In the genomic region with DNA sequence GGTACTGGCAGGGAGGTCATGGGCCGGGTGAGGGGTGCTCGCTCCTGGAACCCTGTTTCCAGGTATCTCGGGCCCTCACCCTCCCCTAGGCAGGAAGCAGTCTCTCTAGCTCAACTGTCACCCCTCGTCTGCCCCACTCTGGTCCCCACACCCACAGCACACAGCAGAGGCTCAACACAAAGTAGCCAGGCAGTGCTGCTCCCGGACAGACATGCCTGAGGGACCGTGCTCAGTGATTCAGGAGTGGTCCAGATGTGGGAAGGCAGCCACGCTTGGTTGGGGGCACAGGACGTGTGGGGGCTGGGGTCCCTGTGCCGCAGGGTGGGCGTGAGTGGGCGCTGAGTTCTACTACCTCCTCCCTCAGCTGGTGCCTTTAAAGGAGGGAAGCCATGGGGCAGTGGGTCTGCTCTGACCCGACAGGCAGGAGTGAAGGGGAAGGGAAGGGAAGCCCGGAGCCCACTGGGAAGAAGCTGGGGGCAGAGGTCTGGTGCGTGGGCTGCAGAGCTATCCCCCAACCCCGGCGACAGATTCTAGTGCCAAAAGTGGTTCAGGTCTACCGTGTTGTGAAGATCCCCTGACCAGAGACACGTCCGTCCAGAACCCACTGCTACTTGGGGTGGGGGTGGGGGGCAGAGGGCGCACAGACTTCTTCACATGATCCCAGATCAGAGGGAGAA, we compare ENCODE assay signal across 1 cellular context.
TF ChIP-seq lines count a peak whose summit lies in the region.

No MANE protein-coding gene starts in this region.

TF ChIP-seq in IMR-90, 13 proteins besides CTCF, POLR2A, EP300 and RAD21 (continued from another document):
- no peak for TF ChIP-seq MAZ (IDR thresholded peaks at IDR 0.05; ENCODE audit: borderline replicate concordance, low read depth, low read length)
- no peak for TF ChIP-seq CHD1 (IDR thresholded peaks at IDR 0.05; ENCODE audit: low read depth, low read length)
- no peak for TF ChIP-seq BHLHE40 (IDR thresholded peaks at IDR 0.05; ENCODE audit: low read depth, low read length)
- TF ChIP-seq CEBPB (IDR thresholded peaks at IDR 0.05; ENCODE audit: low read depth, low read length), result no peak
- no peak for TF ChIP-seq NFE2L2 (IDR thresholded peaks at IDR 0.05; ENCODE audit: low read depth, low read length)
- TF ChIP-seq FOS (IDR thresholded peaks at IDR 0.05; ENCODE audit: low read depth, low read length), result no peak
- TF ChIP-seq MXI1 (IDR thresholded peaks at IDR 0.05; ENCODE audit: borderline replicate concordance, low read depth, low read length), result no peak
- no peak for TF ChIP-seq RCOR1 (IDR thresholded peaks at IDR 0.05; ENCODE audit: insufficient replicate concordance, low read length)
- TF ChIP-seq RFX5 (IDR thresholded peaks at IDR 0.05; ENCODE audit: low read depth, low read length), result no peak
- no peak for TF ChIP-seq SMC3 (IDR thresholded peaks at IDR 0.05; ENCODE audit: low read depth, low read length)
- TF ChIP-seq, protein P1, sequence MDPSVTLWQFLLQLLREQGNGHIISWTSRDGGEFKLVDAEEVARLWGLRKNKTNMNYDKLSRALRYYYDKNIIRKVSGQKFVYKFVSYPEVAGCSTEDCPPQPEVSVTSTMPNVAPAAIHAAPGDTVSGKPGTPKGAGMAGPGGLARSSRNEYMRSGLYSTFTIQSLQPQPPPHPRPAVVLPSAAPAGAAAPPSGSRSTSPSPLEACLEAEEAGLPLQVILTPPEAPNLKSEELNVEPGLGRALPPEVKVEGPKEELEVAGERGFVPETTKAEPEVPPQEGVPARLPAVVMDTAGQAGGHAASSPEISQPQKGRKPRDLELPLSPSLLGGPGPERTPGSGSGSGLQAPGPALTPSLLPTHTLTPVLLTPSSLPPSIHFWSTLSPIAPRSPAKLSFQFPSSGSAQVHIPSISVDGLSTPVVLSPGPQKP (IDR thresholded peaks at IDR 0.05; ENCODE audit: borderline replicate concordance, low read depth, low read length), result no peak
